In the genomic region with DNA sequence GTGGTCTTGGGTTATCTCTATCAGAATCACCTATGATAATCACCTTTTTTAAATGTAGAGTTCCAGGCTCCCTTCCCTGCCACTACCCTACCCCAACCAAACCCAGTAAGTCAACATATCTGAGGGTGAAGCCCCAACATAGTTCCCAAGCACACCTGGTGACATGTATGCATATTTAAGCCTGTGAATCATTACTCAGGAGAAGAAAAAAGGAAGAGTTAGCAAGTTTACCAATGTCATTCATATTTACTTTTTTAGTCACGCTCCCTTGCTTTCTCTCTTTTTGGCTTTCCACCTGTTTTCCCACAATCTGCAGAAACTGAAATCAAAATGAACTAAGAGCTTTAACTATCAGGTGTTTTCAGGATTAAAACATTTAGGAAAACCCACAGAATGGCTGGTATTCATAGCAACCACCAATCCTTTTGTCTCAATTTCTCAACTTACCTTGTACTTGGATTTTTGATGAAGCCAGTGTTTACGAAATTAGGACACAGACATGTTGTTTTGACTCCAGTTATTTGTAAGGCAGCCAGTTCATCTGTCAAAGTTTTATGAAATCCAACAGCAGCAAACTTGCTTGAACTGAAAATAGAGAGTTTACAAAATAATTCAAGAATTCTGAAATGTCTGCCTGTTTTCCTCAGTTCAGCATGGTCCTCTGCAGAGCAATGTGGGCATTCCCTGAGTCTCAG, we compare ENCODE assay signal across 1 cellular context.
TF ChIP-seq lines count a peak whose summit lies in the region.

No MANE protein-coding gene starts in this region.

TF ChIP-seq in H1, 55 proteins besides CTCF, POLR2A, EP300 and RAD21:
- TF ChIP-seq GABPA (IDR thresholded peaks at IDR 0.05; ENCODE audit: borderline replicate concordance, insufficient read depth, low read length) (no peak), JUN (IDR thresholded peaks at IDR 0.05; ENCODE audit: low read depth, low read length) (no peak)
TF ChIP-seq in H1: peak in this region for 0.
